8 cellular contexts compared by ENCODE assay signal in the genomic region with DNA sequence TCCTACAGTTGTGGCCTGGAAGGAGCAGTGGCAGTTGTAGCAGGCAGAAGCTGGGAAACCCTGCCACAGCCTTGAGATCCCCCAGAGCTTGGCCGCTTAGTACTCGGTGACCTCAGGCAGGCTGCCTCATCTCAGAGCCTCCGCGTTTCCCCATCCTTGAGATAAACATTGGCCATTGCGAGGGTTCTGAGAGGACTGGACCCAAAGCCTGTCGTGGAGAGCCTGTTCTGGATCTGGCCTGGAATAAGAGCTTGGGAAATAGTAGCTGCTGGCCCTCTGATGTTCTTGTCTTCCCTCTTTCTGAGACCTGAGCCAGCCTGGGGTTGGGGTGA. TPM values are rescaled to one million over a fixed set of nuclear protein-coding genes. Genes with fewer than 3 reads are reported as not detected.
DNase-seq lines count a peak whose midpoint lies in the region; ATAC-seq, FAIRE-seq and TF ChIP-seq lines count a peak whose summit lies in the region.

No MANE protein-coding gene starts in this region.

- no peak overlapping the region for H3K4ac ChIP-seq in H1 (replicated peaks; ENCODE audit: insufficient read length, low read depth, low read length)

- H3K27ac Mint-ChIP-seq in naive thymus-derived CD8-positive, alpha-beta T cell = peak overlapping the region in 3 of 10 donors; percentile 41 to 79 (median 46)

- TF ChIP-seq CTCF in AG04450 (IDR thresholded peaks at IDR 0.05; ENCODE audit: low read depth, low read length) = no peak
- no peak for TF ChIP-seq CTCF in NB4 (IDR thresholded peaks at IDR 0.05; ENCODE audit: low read depth, low read length)
- no peak for TF ChIP-seq CTCF in H1 (IDR thresholded peaks at IDR 0.05; ENCODE audit: control extremely low read depth in 1 of 3, insufficient read depth in 1 of 3, low read depth in 1 of 3, low read length in 3 of 3)

- peak overlapping the region; percentile 1; the same call in 1 of the 2 replicates for H4K8ac ChIP-seq in H1 (ENCODE audit: extremely low read depth, insufficient read depth, low read length)

- peak overlapping the region; percentile 89 to 100 (median 96) for H3K4me3 Mint-ChIP-seq in naive thymus-derived CD8-positive, alpha-beta T cell

- H2BK5ac ChIP-seq in H1 (ENCODE audit: low read depth, low read length) = no peak overlapping the region

- no peak overlapping the region for H4K91ac ChIP-seq in H1 (replicated peaks; ENCODE audit: insufficient read length, low read length)

- H3K79me1 ChIP-seq in H1 (ENCODE audit: low read depth, low read length) = peaks cover 7% of the 10 kb centered on the region

- H3K27ac ChIP-seq in AG04450 (ENCODE audit: low read depth, low read length) (no peak overlapping the region), H1 (ENCODE audit: low read depth, low read length) (no peak overlapping the region)

- CTCF ChIA-PET in AG04450 (lab: Charles Lee) = interaction anchor here (1.9 kb wide), 1 partner anchor 10 kb away, joined by 13 read pairs; a partner anchor contains a TSS
- CTCF ChIA-PET in H1 (lab: Charles Lee; ENCODE audit: partially characterized antibody) = interaction anchor here (0.7 to 2.7 kb wide), 4 partner anchors 9 to 31 kb away, joined by 3 to 12 read pairs (median 7); a partner anchor contains a TSS

- no peak for DNase-seq in AG04450 (ENCODE audit: low read depth, low spot score)
- DNase-seq in NB4 (ENCODE audit: low read depth) = no peak
- DNase-seq in H1 (ENCODE audit: low read depth in 1 of 2, low spot score in 2 of 2) = no peak
- DNase-seq in naive thymus-derived CD8-positive, alpha-beta T cell = no peak
- DNase-seq in amygdala (lab: John Stamatoyannopoulos, UW) = no peak
- no peak for DNase-seq in HUDEP-2 (lab: John Stamatoyannopoulos, UW; ENCODE audit: unreplicated experiment in 76 of 76)

- no peaks in the 10 kb centered on the region for H3K27me3 Mint-ChIP-seq in naive thymus-derived CD8-positive, alpha-beta T cell

- no peak overlapping the region for H2BK120ac ChIP-seq in H1 (replicated peaks; ENCODE audit: low read depth, low read length)

- H3K9me3 ChIP-seq in AG04450 (ENCODE audit: control insufficient read depth, insufficient read depth, low read length) (peaks cover 4% of the 10 kb centered on the region; the same call in 1 of the 2 replicates), H1 (ENCODE audit: insufficient read depth in 2 of 2, low read depth in 1 of 2, low read length in 1 of 2) (no peaks in the 10 kb centered on the region)

- no peak overlapping the region for H3K18ac ChIP-seq in H1 (ENCODE audit: extremely low read depth, low read length)

- no peak overlapping the region for H2BK12ac ChIP-seq in H1 (ENCODE audit: low read depth, low read length)

- no peak for TF ChIP-seq EP300 in H1 (IDR thresholded peaks at IDR 0.05; ENCODE audit: borderline replicate concordance in 1 of 2, low read depth in 2 of 2, low read length in 2 of 2)

- H2AFZ ChIP-seq in H1 (ENCODE audit: low read length) = no peak overlapping the region

- peaks cover 0 to 19% (median 4%) of the 10 kb centered on the region in 3 donors for H3K36me3 Mint-ChIP-seq in naive thymus-derived CD8-positive, alpha-beta T cell

- H3K4me1 ChIP-seq in H1 (replicated peaks in 1 of 4; ENCODE audit: control insufficient read depth in 3 of 4, insufficient read depth in 4 of 4, low read length in 3 of 4) = peaks cover 0 to 10% (median 5%) of the 10 kb centered on the region in 4 experiments; a peak in 5 of 7 replicates

- peaks cover 7% of the 10 kb centered on the region for H3K23me2 ChIP-seq in H1 (ENCODE audit: low read depth, low read length)

- H3K79me2 ChIP-seq in H1 (ENCODE audit: control insufficient read depth in 1 of 2, insufficient read depth in 2 of 2, low read length in 2 of 2) = peaks cover 0 to 23% of the 10 kb centered on the region in 2 experiments; a peak in 2 of 4 replicates

- WGBS in H1 (ENCODE audit: extremely low coverage in 1 of 2, insufficient coverage in 1 of 2, insufficient read length in 1 of 2, insufficient replicate concordance in 2 of 2, low coverage in 1 of 2, low lambda C conversion rate in 2 of 2, missing lambda C conversion rate in 1 of 2), 2 experiments = 89% methylated on average over 6 of the region's 6 CpGs; no CpG with 5 or more reads in 1 of the 2 experiments

- peak overlapping the region; percentile 97 for H3K4me3 ChIP-seq in AG04450 (ENCODE audit: low read depth, low read length)
- H3K4me3 ChIP-seq in NB4 (ENCODE audit: low read depth, low read length) = peak overlapping the region; percentile 79
- H3K4me3 ChIP-seq in H1 (ENCODE audit: extremely low read depth in 1 of 4, insufficient read depth in 2 of 4, low read depth in 3 of 4, low read length in 4 of 4) = peak overlapping the region; percentile 87 to 97 (median 90); a peak in 5 of 8 replicates

- H3K23ac ChIP-seq in H1 (ENCODE audit: insufficient read length) = no peak overlapping the region

- TF ChIP-seq POLR2A in NB4 (IDR thresholded peaks at IDR 0.05; ENCODE audit: extremely low read depth, insufficient read length) (no peak), H1 (IDR thresholded peaks at IDR 0.05; ENCODE audit: control extremely low read depth in 1 of 2, low read depth in 2 of 2, low read length in 2 of 2) (no peak)

- no peak overlapping the region for H4K5ac ChIP-seq in H1 (ENCODE audit: insufficient read length, low read depth, low read length)

- H3K4me1 Mint-ChIP-seq in naive thymus-derived CD8-positive, alpha-beta T cell = peaks cover 19 to 48% (median 35%) of the 10 kb centered on the region in 4 donors

- no peak overlapping the region for H2BK20ac ChIP-seq in H1 (ENCODE audit: low read length)

- peaks cover 0 to 5% of the 10 kb centered on the region in 2 experiments for H4K20me1 ChIP-seq in H1 (replicated peaks in 1 of 2; ENCODE audit: control insufficient read depth in 1 of 2, insufficient read depth in 2 of 2, low read length in 2 of 2)

- POLR2A ChIA-PET in AG04450 (lab: Yijun Ruan, JAX) (interaction anchor here (0.6 kb wide), 1 partner anchor 115 kb away, joined by 4 read pairs; no protein-coding TSS in a partner anchor), H1 (lab: Charles Lee; ENCODE audit: partially characterized antibody) (interaction anchor here (1.1 to 1.7 kb wide), 3 partner anchors 8 to 37 kb away, joined by 3 to 8 read pairs (median 3); no protein-coding TSS in a partner anchor)
- POLR2A ChIA-PET in naive thymus-derived CD8-positive, alpha-beta T cell (lab: Charles Lee) = interaction anchor here (0.5 to 1.9 kb wide), 8 partner anchors 8 to 676 kb away, joined by 3 to 9 read pairs (median 4); a partner anchor contains a TSS

- FAIRE-seq in H1 (lab: Jason Lieb, UNC) = no peak

- H3K36me3 ChIP-seq in H1 (ENCODE audit: control insufficient read depth in 2 of 4, insufficient read depth in 4 of 4, low read length in 3 of 4) = peaks cover 0 to 13% (median 7%) of the 10 kb centered on the region in 4 experiments; a peak in 4 of 8 replicates

- no peak overlapping the region for H3K14ac ChIP-seq in H1 (ENCODE audit: insufficient read length)

- no peaks in the 10 kb centered on the region for H3K27me3 ChIP-seq in AG04450 (ENCODE audit: control insufficient read depth, insufficient read depth, low read length)
- H3K27me3 ChIP-seq in H1 (replicated peaks in 1 of 4; ENCODE audit: control insufficient read depth in 3 of 4, extremely low read depth in 1 of 4, insufficient read depth in 3 of 4, low read length in 3 of 4) = no peaks in the 10 kb centered on the region

- no peak for TF ChIP-seq RAD21 in H1 (IDR thresholded peaks at IDR 0.05 in 1 of 2, conservative IDR thresholded peaks at IDR 0.05 in 1 of 2; ENCODE audit: low read depth in 2 of 2, low read length in 2 of 2)

- no peak overlapping the region for H3K56ac ChIP-seq in H1 (replicated peaks; ENCODE audit: insufficient read length, low read depth, low read length)

- H3K9ac ChIP-seq in H1 (replicated peaks in 1 of 4; ENCODE audit: extremely low read depth in 1 of 4, low read depth in 3 of 4, low read length in 3 of 4) = no peak overlapping the region

- H3K9me3 Mint-ChIP-seq in naive thymus-derived CD8-positive, alpha-beta T cell = no peaks in the 10 kb centered on the region

- no peak for ATAC-seq in naive thymus-derived CD8-positive, alpha-beta T cell
- ATAC-seq in HG03442 (IDR thresholded peaks at IDR 0.05; ENCODE audit: unreplicated experiment) (no peak), HG02610 (IDR thresholded peaks at IDR 0.05; ENCODE audit: unreplicated experiment) (no peak)

- H2AK5ac ChIP-seq in H1 (ENCODE audit: low read depth, low read length) = no peak overlapping the region

- H2BK15ac ChIP-seq in H1 (ENCODE audit: low read length) = no peak overlapping the region

- H3K4me2 ChIP-seq in H1 (ENCODE audit: insufficient read depth in 1 of 2, low read depth in 2 of 2, low read length in 2 of 2) = peak overlapping the region; percentile 78 to 89

RNA-seq across cellular contexts. Expression of a gene that starts 1.3 kb away (rescaled TPM):
- 10.6 and 13.1 TPM in 2 replicates for polyA plus RNA-seq in AG04450 (2011; rRNA removed)
- 8.5 and 9.8 TPM in 2 replicates for polyA minus RNA-seq in AG04450 (2011; rRNA and poly(A)+ RNA removed)
- total RNA-seq in H1 (2021; fragmentation: NEBNext Ultra II Directional; extraction: Animal tissue kit (Norgen Biotek cat#: 25700)) = 30.9 and 39.0 TPM in 2 replicates
- 24.6 and 36.6 TPM in 2 replicates for polyA plus RNA-seq in H1 (2011; rRNA removed)
- 31.0 TPM for polyA plus RNA-seq in H1 (2011; cell fraction: cytosol; rRNA removed)
- 271 TPM for polyA plus RNA-seq in H1 (2011; cell fraction: nucleus; rRNA removed)
- 23.6 to 37.7 TPM (median 30.3 TPM) in 4 replicates for polyA plus RNA-seq in H1 (2012, experiment 1 of 2)
- 23.7 TPM for polyA plus RNA-seq in H1 (2012, experiment 2 of 2)
- 18.7 TPM for polyA plus RNA-seq in H1 (2013, experiment 1 of 2)
- 16.5 TPM for polyA plus RNA-seq in H1 (2013, experiment 2 of 2)
- polyA minus RNA-seq in H1 (2011; rRNA and poly(A)+ RNA removed) = 11.5 and 21.2 TPM in 2 replicates
- 8.1 TPM for polyA minus RNA-seq in H1 (2011; cell fraction: cytosol; rRNA and poly(A)+ RNA removed)
- polyA minus RNA-seq in H1 (2011; cell fraction: nucleus; rRNA and poly(A)+ RNA removed) = 51.4 TPM
- total RNA-seq in naive thymus-derived CD8-positive, alpha-beta T cell = 10 to 100 TPM; 77.9 to 88.3 TPM
- polyA plus RNA-seq in naive thymus-derived CD8-positive, alpha-beta T cell = 10 to 100 TPM in 1 of 3 donors, 1 to 10 TPM in 2; 5.9 to 11.3 (median 7.2) TPM

RNA-seq across cellular contexts. Expression of a gene that starts 9.6 kb away (rescaled TPM):
- polyA plus RNA-seq in AG04450 (2011; rRNA removed) (29.3 and 39.1 TPM in 2 replicates), H1 (2011; rRNA removed) (79.9 and 95.9 TPM in 2 replicates)
- polyA minus RNA-seq in AG04450 (2011; rRNA and poly(A)+ RNA removed) = 20.2 and 38.4 TPM in 2 replicates
- 52.7 and 54.9 TPM in 2 replicates for total RNA-seq in H1 (2021; fragmentation: NEBNext Ultra II Directional; extraction: Animal tissue kit (Norgen Biotek cat#: 25700))
- polyA plus RNA-seq in H1 (2011; cell fraction: cytosol; rRNA removed) = 70.3 TPM
- polyA plus RNA-seq in H1 (2011; cell fraction: nucleus; rRNA removed) = 212 TPM
- 30.6 to 57.9 TPM (median 53.7 TPM) in 4 replicates for polyA plus RNA-seq in H1 (2012, experiment 1 of 2)
- polyA plus RNA-seq in H1 (2012, experiment 2 of 2) = 34.8 TPM
- polyA plus RNA-seq in H1 (2013, experiment 1 of 2) = 32.9 TPM
- polyA plus RNA-seq in H1 (2013, experiment 2 of 2) = 31.8 TPM
- 25.4 and 33.3 TPM in 2 replicates for polyA minus RNA-seq in H1 (2011; rRNA and poly(A)+ RNA removed)
- polyA minus RNA-seq in H1 (2011; cell fraction: cytosol; rRNA and poly(A)+ RNA removed) = 31.9 TPM
- polyA minus RNA-seq in H1 (2011; cell fraction: nucleus; rRNA and poly(A)+ RNA removed) = 44.1 TPM
- total RNA-seq in naive thymus-derived CD8-positive, alpha-beta T cell = 100 to 1,000 TPM; 109 to 113 TPM
- 10 to 100 TPM; 21.7 to 40.9 (median 37.8) TPM for polyA plus RNA-seq in naive thymus-derived CD8-positive, alpha-beta T cell

RNA-seq across cellular contexts. Expression of a gene that starts 43.2 kb away (rescaled TPM):
- polyA plus RNA-seq in AG04450 (2011; rRNA removed) = 11.9 and 13.2 TPM in 2 replicates
- 10.4 and 13.0 TPM in 2 replicates for polyA minus RNA-seq in AG04450 (2011; rRNA and poly(A)+ RNA removed)
- 36.0 and 38.8 TPM in 2 replicates for total RNA-seq in H1 (2021; fragmentation: NEBNext Ultra II Directional; extraction: Animal tissue kit (Norgen Biotek cat#: 25700))
- polyA plus RNA-seq in H1 (2011; rRNA removed) = 45.3 and 56.0 TPM in 2 replicates
- 43.8 TPM for polyA plus RNA-seq in H1 (2011; cell fraction: cytosol; rRNA removed)
- polyA plus RNA-seq in H1 (2011; cell fraction: nucleus; rRNA removed) = 56.1 TPM
- 20.0 to 27.5 TPM (median 25.5 TPM) in 4 replicates for polyA plus RNA-seq in H1 (2012, experiment 1 of 2)
- 37.9 TPM for polyA plus RNA-seq in H1 (2012, experiment 2 of 2)
- polyA plus RNA-seq in H1 (2013, experiment 1 of 2) = 52.3 TPM
- polyA plus RNA-seq in H1 (2013, experiment 2 of 2) = 56.7 TPM
- polyA minus RNA-seq in H1 (2011; rRNA and poly(A)+ RNA removed) = 34.8 and 38.2 TPM in 2 replicates
- polyA minus RNA-seq in H1 (2011; cell fraction: cytosol; rRNA and poly(A)+ RNA removed) = 15.0 TPM
- 17.3 TPM for polyA minus RNA-seq in H1 (2011; cell fraction: nucleus; rRNA and poly(A)+ RNA removed)
- 10 to 100 TPM in 1 of 2 experiments, 1 to 10 TPM in 1; 9.5 to 11.1 TPM for total RNA-seq in naive thymus-derived CD8-positive, alpha-beta T cell
- polyA plus RNA-seq in naive thymus-derived CD8-positive, alpha-beta T cell = 1 to 10 TPM; 5.7 to 7.9 (median 7.1) TPM
